8 cellular contexts compared by ENCODE assay signal in genomic region chr10:114634607-114634974, GRCh38. TPM values are rescaled to one million over a fixed set of nuclear protein-coding genes. Genes with fewer than 3 reads are reported as not detected.
A peak's percentile ranks its signal among the peaks of the same experiment; 100 is the strongest.
DNase-seq lines count a peak whose midpoint lies in the region; FAIRE-seq lines count a peak whose summit lies in the region.

No MANE protein-coding gene starts in this region.

- intact Hi-C loops in posterior vena cava (cut with DNase I), result loop anchor here in 1 of 2 donors (10.0 kb wide), 1 partner anchor 50 kb away; no protein-coding TSS in a partner anchor

- peaks cover 29% of the 10 kb centered on the region for H3K4me1 ChIP-seq in ES-I3 (ENCODE audit: insufficient read depth, low read length)

- H3K27ac Mint-ChIP-seq in immature natural killer cell, result no peak overlapping the region
- H3K27ac Mint-ChIP-seq in activated T-cell treated with anti-CD3 and anti-CD28 coated beads, Interleukin-2, amount 50 U/mL, for 24 hours, result no peak overlapping the region

- no peak for FAIRE-seq in frontal cortex (lab: Jason Lieb, UNC)

- H3K36me3 ChIP-seq in ES-I3 (ENCODE audit: insufficient read depth, low read length), result no peaks in the 10 kb centered on the region
- H3K36me3 ChIP-seq in SK-N-MC (ENCODE audit: insufficient read depth, low read length), result no peaks in the 10 kb centered on the region

- in situ Hi-C loops in KBM-7 (cut with MboI; ENCODE audit: low pct_unique_long_range_greater_than_20kb, low sequenced_read_pairs), result no loop called here

- H3K4me3 Mint-ChIP-seq in immature natural killer cell, result no peak overlapping the region
- H3K4me3 Mint-ChIP-seq in activated T-cell treated with anti-CD3 and anti-CD28 coated beads, Interleukin-2, amount 50 U/mL, for 24 hours, result no peak overlapping the region

- H3K9me3 Mint-ChIP-seq in immature natural killer cell, result no peaks in the 10 kb centered on the region
- H3K9me3 Mint-ChIP-seq in activated T-cell treated with anti-CD3 and anti-CD28 coated beads, Interleukin-2, amount 50 U/mL, for 24 hours, result no peaks in the 10 kb centered on the region

- peak overlapping the region; percentile 52; the same call in 1 of the 2 replicates for H3K4me3 ChIP-seq in SK-N-MC

- H3K9ac ChIP-seq in ES-I3 (ENCODE audit: low read depth, low read length) (peak overlapping the region; percentile 29; the same call in 1 of the 2 replicates), SK-N-MC (ENCODE audit: insufficient read length) (peak overlapping the region; percentile 28)

- no peaks in the 10 kb centered on the region for H3K9me3 ChIP-seq in ES-I3 (ENCODE audit: control insufficient read depth, insufficient read depth, low read length)
- no peaks in the 10 kb centered on the region for H3K9me3 ChIP-seq in SK-N-MC (ENCODE audit: low read depth, low read length)

- peaks cover 24 to 36% of the 10 kb centered on the region in 2 donors for H3K4me1 Mint-ChIP-seq in immature natural killer cell
- H3K4me1 Mint-ChIP-seq in activated T-cell treated with anti-CD3 and anti-CD28 coated beads, Interleukin-2, amount 50 U/mL, for 24 hours (ENCODE audit: low read depth), result peaks cover 25% of the 10 kb centered on the region

- peaks cover 16 to 21% (median 19%) of the 10 kb centered on the region in 3 donors for H3K27me3 Mint-ChIP-seq in immature natural killer cell (ENCODE audit: low read depth in 3 of 3)
- H3K27me3 Mint-ChIP-seq in activated T-cell treated with anti-CD3 and anti-CD28 coated beads, Interleukin-2, amount 50 U/mL, for 24 hours, result peaks cover 47% of the 10 kb centered on the region

- H3K36me3 Mint-ChIP-seq in immature natural killer cell, result peaks cover 0 to 4% (median 0%) of the 10 kb centered on the region in 3 donors
- H3K36me3 Mint-ChIP-seq in activated T-cell treated with anti-CD3 and anti-CD28 coated beads, Interleukin-2, amount 50 U/mL, for 24 hours (ENCODE audit: low read depth), result no peaks in the 10 kb centered on the region

- DNase-seq in SK-N-MC (ENCODE audit: low read depth, low spot score) (peak; percentile 95), frontal cortex (ENCODE audit: low spot score in 2 of 2) (peak; percentile 35 to 51), posterior vena cava (ENCODE audit: low spot score) (peak; percentile 92), KBM-7 (no peak), SIG-M5 (lab: John Stamatoyannopoulos, UW) (no peak), immature natural killer cell (no peak)
- DNase-seq in activated T-cell treated with anti-CD3 and anti-CD28 coated beads, Interleukin-2, amount 50 U/mL, for 24 hours, result no peak

- peak overlapping the region; percentile 95 for H3K27ac ChIP-seq in SK-N-MC

RNA-seq across cellular contexts. Expression of gene ABLIM1, which starts 23.5 kb away (rescaled TPM):
- total RNA-seq in frontal cortex, result 51.4 TPM
- total RNA-seq in posterior vena cava, result 100 to 1,000 TPM in 1 of 2 donors, 10 to 100 TPM in 1; 79.4 to 123 TPM
- polyA plus RNA-seq in immature natural killer cell, result 100 to 1,000 TPM in 1 of 3 donors, 10 to 100 TPM in 2; 66.2 to 121 (median 74.1) TPM

Comparison
In these comparisons a context has a peak if more than half of its experiments do, and no peak if none do; other contexts are left out.
1. DNase-seq: peak in SK-N-MC (single experiment), frontal cortex (2 of 2) and posterior vena cava (single experiment); none in KBM-7 (single experiment), SIG-M5 (single experiment), immature natural killer cell (0 of 3) and activated T-cell treated with anti-CD3 and anti-CD28 coated beads, Interleukin-2, amount 50 U/mL, for 24 hours (single experiment).